7 cellular contexts compared by ENCODE assay signal in the genomic region with DNA sequence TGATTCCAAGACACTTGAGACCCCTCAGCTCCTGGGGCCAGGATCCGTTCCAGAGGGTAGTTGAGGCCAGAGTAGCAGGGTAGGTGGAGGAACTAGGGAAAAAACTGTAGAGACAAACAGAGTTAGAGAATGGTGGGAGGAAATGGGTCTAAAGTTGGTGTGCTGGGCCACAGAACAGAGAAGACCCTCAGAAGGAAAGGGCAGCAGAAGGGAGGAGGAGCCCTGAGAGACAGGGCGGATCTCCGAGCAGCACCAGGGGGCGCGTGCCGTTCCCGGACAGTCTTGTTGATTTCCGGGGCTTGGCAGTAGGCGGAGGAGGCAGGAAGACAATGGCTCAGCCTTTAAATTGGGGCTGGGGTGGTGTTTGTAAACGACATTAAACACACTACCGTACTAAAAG. TPM values are rescaled to one million over a fixed set of nuclear protein-coding genes. Genes with fewer than 3 reads are reported as not detected.
DNase-seq lines count a peak whose midpoint lies in the region; ATAC-seq and TF ChIP-seq lines count a peak whose summit lies in the region.

No MANE protein-coding gene starts in this region.

- DNase-seq in HCT116 (ENCODE audit: low read depth, low spot score) (peak; percentile 18), WERI-Rb-1 (peak; percentile 35), cardiac muscle cell (ENCODE audit: low read depth in 1 of 2, low spot score in 1 of 2) (peak; percentile 68 to 69), H4 (ENCODE audit: low spot score) (no peak), mammary epithelial cell (no peak)
- peak; percentile 62 for DNase-seq in stimulated activated CD4-positive, alpha-beta T cell treated with anti-CD3 and anti-CD28 coated beads, Interleukin-15, amount 100 ng/mL, for 24 hours

- CTCF ChIA-PET in HCT116 (lab: Charles Lee) (interaction anchor here (0.9 to 1.9 kb wide), 2 partner anchors 135 to 195 kb away, joined by 5 to 7 read pairs; no protein-coding TSS in a partner anchor), mammary epithelial cell (lab: Charles Lee; ENCODE audit: low non-redundant PET) (no interaction called here)

- POLR2A ChIA-PET in HCT116 (lab: Charles Lee): interaction anchor here (1.2 kb wide), 1 partner anchor 21 kb away, joined by 3 read pairs; no protein-coding TSS in a partner anchor

- H3K36me3 ChIP-seq in HCT116 (ENCODE audit: control insufficient read depth in 1 of 2, insufficient read depth in 2 of 2, low read length in 2 of 2): no peaks in the 10 kb centered on the region
- no peaks in the 10 kb centered on the region for H3K36me3 ChIP-seq in WERI-Rb-1
- H3K36me3 ChIP-seq in cardiac muscle cell: no peaks in the 10 kb centered on the region
- H3K36me3 ChIP-seq in mammary epithelial cell (ENCODE audit: insufficient read depth, low read length): no peaks in the 10 kb centered on the region

- no peak overlapping the region for H3K27ac ChIP-seq in HCT116 (ENCODE audit: low read depth, low read length)
- H3K27ac ChIP-seq in WERI-Rb-1: no peak overlapping the region
- H3K27ac ChIP-seq in cardiac muscle cell: no peak overlapping the region
- no peak overlapping the region for H3K27ac ChIP-seq in mammary epithelial cell (ENCODE audit: insufficient read depth, low read depth, low read length)

- H3K9ac ChIP-seq in HCT116 (ENCODE audit: low read length): no peak overlapping the region
- H3K9ac ChIP-seq in mammary epithelial cell (ENCODE audit: insufficient read depth, low read length): no peak overlapping the region

- RAD21 ChIA-PET in HCT116 (lab: Charles Lee; ENCODE audit: low non-redundant PET in 1 of 2, low total read pairs in 2 of 2, uncharacterized antibody in 2 of 2, unreplicated experiment in 2 of 2): no interaction called here

- TF ChIP-seq RAD21 in HCT116 (IDR thresholded peaks at IDR 0.05; ENCODE audit: low read depth): 0 out of 2 replicates have a peak, but pooled peaks have one; percentile 25

- H3K4me3 ChIP-seq in HCT116 (replicated peaks in 1 of 2; ENCODE audit: low read depth in 1 of 2, low read length in 2 of 2): peak overlapping the region; percentile 5 to 23; a peak in 2 of 4 replicates
- no peak overlapping the region for H3K4me3 ChIP-seq in WERI-Rb-1 (ENCODE audit: low read depth, low read length)
- no peak overlapping the region for H3K4me3 ChIP-seq in cardiac muscle cell
- no peak overlapping the region for H3K4me3 ChIP-seq in mammary epithelial cell (replicated peaks in 1 of 3; ENCODE audit: insufficient read depth in 1 of 3, low read depth in 2 of 3, low read length in 3 of 3)

- no peaks in the 10 kb centered on the region for H4K20me1 ChIP-seq in HCT116 (ENCODE audit: insufficient read depth)
- no peaks in the 10 kb centered on the region for H4K20me1 ChIP-seq in mammary epithelial cell (ENCODE audit: insufficient read depth, low read length)

- H3K27me3 ChIP-seq in HCT116 (ENCODE audit: insufficient read depth, low read length) (no peaks in the 10 kb centered on the region), WERI-Rb-1 (ENCODE audit: insufficient read depth, low read depth, severe bottlenecking) (peaks cover 39% of the 10 kb centered on the region), cardiac muscle cell (no peaks in the 10 kb centered on the region), mammary epithelial cell (ENCODE audit: insufficient read depth, low read length) (peaks cover 24% of the 10 kb centered on the region)

- peak overlapping the region; percentile 71 for H3K4me2 ChIP-seq in HCT116 (ENCODE audit: low read length)
- H3K4me2 ChIP-seq in mammary epithelial cell (ENCODE audit: insufficient read depth, low read depth, low read length): no peak overlapping the region

- no peaks in the 10 kb centered on the region for H3K79me2 ChIP-seq in HCT116 (ENCODE audit: insufficient read depth, low read length)
- no peaks in the 10 kb centered on the region for H3K79me2 ChIP-seq in mammary epithelial cell (ENCODE audit: insufficient read depth, low read length)

- intact Hi-C loops in HCT116 (cut with micrococcal nuclease) (loop anchor here (5.0 kb wide), 1 partner anchor 195 kb away; no protein-coding TSS in a partner anchor), mammary epithelial cell (cut with micrococcal nuclease) (loop anchor here (10.0 kb wide), 1 partner anchor 292 kb away; no protein-coding TSS in a partner anchor)

- 22% methylated on average over 9 of the region's 11 CpGs for WGBS in mammary epithelial cell (ENCODE audit: low coverage, missing lambda C conversion rate)

- no peak for TF ChIP-seq POLR2A in HCT116 (IDR thresholded peaks at IDR 0.05; ENCODE audit: borderline replicate concordance, extremely low read depth, insufficient read depth, insufficient read length)

- TF ChIP-seq CTCF in HCT116 (IDR thresholded peaks at IDR 0.05 in 2 of 3, conservative IDR thresholded peaks at IDR 0.05 in 1 of 3; ENCODE audit: borderline replicate concordance in 1 of 3, insufficient read depth in 1 of 3, low read depth in 2 of 3, low read length in 2 of 3) (peak in 2 of 3 experiments; percentile 46 to 54; a peak in 4 of 6 replicates), WERI-Rb-1 (IDR thresholded peaks at IDR 0.05; ENCODE audit: low read depth, low read length) (peak; percentile 54), cardiac muscle cell (IDR thresholded peaks at IDR 0.05; ENCODE audit: low read depth, low read length) (peak; percentile 65), mammary epithelial cell (conservative IDR thresholded peaks at IDR 0.05 in 1 of 2, IDR thresholded peaks at IDR 0.05 in 1 of 2; ENCODE audit: extremely low read depth in 1 of 2, insufficient read depth in 1 of 2, low read depth in 1 of 2, low read length in 2 of 2) (no peak)

- H3K4me1 ChIP-seq in HCT116 (ENCODE audit: control insufficient read depth in 1 of 2, insufficient read depth in 2 of 2, low read length in 2 of 2): peaks cover 21 to 26% of the 10 kb centered on the region in 2 experiments; a peak in 3 of 4 replicates
- peaks cover 15% of the 10 kb centered on the region for H3K4me1 ChIP-seq in cardiac muscle cell (ENCODE audit: low read depth)
- no peaks in the 10 kb centered on the region for H3K4me1 ChIP-seq in mammary epithelial cell (ENCODE audit: insufficient read depth, low read length)

- dilution Hi-C loops in mammary epithelial cell (cut with HindIII; ENCODE audit: low sequenced_read_pairs): loop anchor here (5.0 kb wide), 1 partner anchor 70 kb away; no protein-coding TSS in a partner anchor

- no peak overlapping the region for H2AFZ ChIP-seq in HCT116 (ENCODE audit: low read depth, low read length, poor library complexity, severe bottlenecking)
- H2AFZ ChIP-seq in mammary epithelial cell (ENCODE audit: low read depth, low read length): no peak overlapping the region

- H3K9me2 ChIP-seq in HCT116 (ENCODE audit: insufficient read depth): no peaks in the 10 kb centered on the region

- BruUV-seq in HCT116 (replicated peaks; lab: Mats Ljungman, UMichigan) (no TSS peak), mammary epithelial cell (replicated peaks; lab: Mats Ljungman, UMichigan) (no TSS peak)

- H3K9me3 ChIP-seq in HCT116 (ENCODE audit: control insufficient read depth in 1 of 2, insufficient read depth in 1 of 2, low read depth in 1 of 2, low read length in 2 of 2) (no peaks in the 10 kb centered on the region), WERI-Rb-1 (ENCODE audit: severe bottlenecking) (no peaks in the 10 kb centered on the region), cardiac muscle cell (ENCODE audit: low read depth) (no peaks in the 10 kb centered on the region), mammary epithelial cell (replicated peaks; ENCODE audit: insufficient read depth, low read length) (no peaks in the 10 kb centered on the region)

- peak; percentile 65 for ATAC-seq in HCT116
- ATAC-seq in HG02970 (IDR thresholded peaks at IDR 0.05; ENCODE audit: low FRiP score, unreplicated experiment): no peak

- in situ Hi-C loops in mammary epithelial cell (cut with MboI; ENCODE audit: low sequenced_read_pairs in 2 of 2): no loop called here

TF ChIP-seq in HCT116, 20 proteins besides CTCF, POLR2A, EP300 and RAD21:
- no peak for TF ChIP-seq EZH2 (IDR thresholded peaks at IDR 0.05)
- no peak for TF ChIP-seq JUND (IDR thresholded peaks at IDR 0.05)
- TF ChIP-seq CBX3 (IDR thresholded peaks at IDR 0.05; ENCODE audit: low read depth): no peak
- TF ChIP-seq ZFX (IDR thresholded peaks at IDR 0.05): no peak
- 0 out of 2 replicates have a peak, but pooled peaks have one; percentile 20 for TF ChIP-seq POLR2AphosphoS5 (IDR thresholded peaks at IDR 0.05; ENCODE audit: low read depth, low read length)

RNA-seq across cellular contexts. Expression of gene CECR2, which starts 2.4 kb away (rescaled TPM):
- total RNA-seq in HCT116 (2021; ENCODE audit: unreplicated experiment): 6.0 TPM
- polyA plus RNA-seq in HCT116 (2012): 2.1 TPM in 2 replicates
- total RNA-seq in cardiac muscle cell: 17.3 and 32.3 TPM in 2 replicates
- polyA plus RNA-seq in cardiac muscle cell: 4.6 and 9.7 TPM in 2 replicates
- 0.06 and 0.21 TPM in 2 replicates for total RNA-seq in H4 (2014; rRNA removed; shearing (Covaris generic))
- under 1 TPM in 1 of 2 donors, not detected in 1; 0.50 TPM for total RNA-seq in mammary epithelial cell
- polyA plus RNA-seq in mammary epithelial cell: under 0.01 TPM
- not detected for polyA minus RNA-seq in mammary epithelial cell

Comparison
In these comparisons a context has a peak if more than half of its experiments do, and no peak if none do; other contexts are left out.
1. DNase-seq: peak in HCT116 (single experiment), WERI-Rb-1 (single experiment), cardiac muscle cell (2 of 2) and stimulated activated CD4-positive, alpha-beta T cell treated with anti-CD3 and anti-CD28 coated beads, Interleukin-15, amount 100 ng/mL, for 24 hours (single experiment); none in H4 (single experiment) and mammary epithelial cell (single experiment).
2. H3K4me3 ChIP-seq: peak in HCT116 (2 of 2); none in WERI-Rb-1 (single experiment), cardiac muscle cell (single experiment) and mammary epithelial cell (0 of 3).
3. CTCF ChIP-seq: peak in HCT116 (2 of 3), WERI-Rb-1 (single experiment) and cardiac muscle cell (single experiment); none in mammary epithelial cell (0 of 2).